In genomic region chr22:23692598-23693291, GRCh38 we compare ENCODE assay signal across 3 cellular contexts.
TF ChIP-seq lines count a peak whose summit lies in the region.

No MANE protein-coding gene starts in this region.

TF ChIP-seq in SK-N-SH, 30 proteins besides CTCF, POLR2A, EP300 and RAD21:
- peak; percentile 88 for TF ChIP-seq REST (IDR thresholded peaks at IDR 0.05; ENCODE audit: low read depth, low read length)
- no peak for TF ChIP-seq TCF12 (IDR thresholded peaks at IDR 0.05)

TF ChIP-seq in SK-N-SH treated with all-trans-retinoic acid at 6 μM for 48 hours, 23 proteins besides CTCF, POLR2A, EP300 and RAD21:
- TF ChIP-seq TCF4 (CRISPR knock-in tag; IDR thresholded peaks at IDR 0.05; ENCODE audit: borderline replicate concordance) (no peak), ZNF8 (CRISPR knock-in tag; IDR thresholded peaks at IDR 0.05) (no peak), PPARA (CRISPR knock-in tag; IDR thresholded peaks at IDR 0.05; ENCODE audit: borderline replicate concordance) (no peak), OSR1 (CRISPR knock-in tag; IDR thresholded peaks at IDR 0.05) (no peak), ZFP30 (CRISPR knock-in tag; IDR thresholded peaks at IDR 0.05) (no peak)

TF ChIP-seq in GM12878, 131 proteins besides CTCF, POLR2A, EP300 and RAD21:
- no peak for TF ChIP-seq RCOR1 (conservative IDR thresholded peaks at IDR 0.05; ENCODE audit: low read depth, low read length)
- TF ChIP-seq ZBTB11 (CRISPR knock-in tag; IDR thresholded peaks at IDR 0.05), result no peak
- TF ChIP-seq PBX3 (IDR thresholded peaks at IDR 0.05; ENCODE audit: insufficient replicate concordance, low read depth, low read length), result no peak
- TF ChIP-seq REST (IDR thresholded peaks at IDR 0.05; ENCODE audit: low read depth, low read length), result peak; percentile 70; the same call in 1 of the 2 replicates
